Comparison of ENCODE assay signal across 8 cellular contexts in genomic region chrX:119605739-119606507, GRCh38.
DNase-seq lines count a peak whose midpoint lies in the region; ATAC-seq and TF ChIP-seq lines count a peak whose summit lies in the region.

NKRF (minus strand) TSS chrX:119606424.

- no peaks in the 10 kb centered on the region for H3K27me3 Mint-ChIP-seq in T-helper 2 cell treated with Interferon-gamma antibody and Interleukin-4, amounts not matched to agents 5 μg/mL and 100 μg/mL, for 36 hours (ENCODE audit: low read depth)

- peak; percentile 87 for ATAC-seq in HG02642 (IDR thresholded peaks at IDR 0.05; ENCODE audit: poor library complexity, unreplicated experiment)
- no peak for ATAC-seq in GM18873 (IDR thresholded peaks at IDR 0.05; ENCODE audit: low FRiP score, unreplicated experiment)

- peaks cover 15% of the 10 kb centered on the region for H3K4me1 Mint-ChIP-seq in T-helper 2 cell treated with Interferon-gamma antibody and Interleukin-4, amounts not matched to agents 5 μg/mL and 100 μg/mL, for 36 hours (ENCODE audit: low read depth)

- H3K27ac Mint-ChIP-seq in T-helper 2 cell treated with Interferon-gamma antibody and Interleukin-4, amounts not matched to agents 5 μg/mL and 100 μg/mL, for 36 hours: peak within 1 kb of the TSS; percentile 97

- in situ Hi-C loops in GM13977 (cut with MboI; ENCODE audit: low pct_unique_long_range_greater_than_20kb, low sequenced_read_pairs, unreplicated experiment): no loop called here

- no peaks in the 10 kb centered on the region for H3K9me3 Mint-ChIP-seq in T-helper 2 cell treated with Interferon-gamma antibody and Interleukin-4, amounts not matched to agents 5 μg/mL and 100 μg/mL, for 36 hours

- TF ChIP-seq CTCF in GM13977 (IDR thresholded peaks at IDR 0.05; ENCODE audit: extremely low read depth, insufficient read depth, missing control alignments): peak; percentile 9

- peak within 1 kb of the TSS; percentile 67 for H3K4me3 ChIP-seq in skeletal muscle cell (ENCODE audit: low read depth, low read length)

- H3K4me3 Mint-ChIP-seq in T-helper 2 cell treated with Interferon-gamma antibody and Interleukin-4, amounts not matched to agents 5 μg/mL and 100 μg/mL, for 36 hours: peak within 1 kb of the TSS; percentile 99

- H3K36me3 Mint-ChIP-seq in T-helper 2 cell treated with Interferon-gamma antibody and Interleukin-4, amounts not matched to agents 5 μg/mL and 100 μg/mL, for 36 hours (ENCODE audit: low read depth): peaks cover 4% of the 10 kb centered on the region

- peak; percentile 86 for DNase-seq in GM13977 (ENCODE audit: low spot score)
- peak; percentile 84 for DNase-seq in NCI-H1105 treated with DMSO at 0.1 percent for 48 hours (lab: John Stamatoyannopoulos, UW)
- DNase-seq in T-helper 2 cell treated with Interferon-gamma antibody and Interleukin-4, amounts not matched to agents 5 μg/mL and 100 μg/mL, for 36 hours (ENCODE audit: low spot score): peak; percentile 85
- DNase-seq in astrocyte of the hippocampus (ENCODE audit: low read depth, low spot score): peak; percentile 94
- peak; percentile 40 for DNase-seq in iPS DF 19.7 (ENCODE audit: low read depth, low spot score)
- peak; percentile 63 for DNase-seq in skeletal muscle cell (ENCODE audit: low read depth)

Comparison
In these comparisons a context has a peak if more than half of its experiments do, and no peak if none do; other contexts are left out.
1. DNase-seq: peak in every context shown above with its lines; median percentile 94 in astrocyte of the hippocampus; 86 in GM13977; 85 in T-helper 2 cell treated with Interferon-gamma antibody and Interleukin-4, amounts not matched to agents 5 μg/mL and 100 μg/mL, for 36 hours; 84 in NCI-H1105 treated with DMSO at 0.1 percent for 48 hours; 63 in skeletal muscle cell; 40 in iPS DF 19.7.